ENCODE assay signal across 1 cellular context in genomic region chr1:154178856-154179811, GRCh38.
TF ChIP-seq lines count a peak whose summit lies in the region.

No MANE protein-coding gene starts in this region.

TF ChIP-seq in HepG2, 621 proteins besides CTCF, POLR2A, EP300 and RAD21 (continues in another document):
- TF ChIP-seq ZNF746 (CRISPR knock-in tag; IDR thresholded peaks at IDR 0.05) (no peak), ZBTB10 (CRISPR knock-in tag; IDR thresholded peaks at IDR 0.05; ENCODE audit: borderline replicate concordance) (no peak), SOX13 (IDR thresholded peaks at IDR 0.05) (no peak), SOX13 (CRISPR knock-in tag; conservative IDR thresholded peaks at IDR 0.05 in 1 of 2, IDR thresholded peaks at IDR 0.05 in 1 of 2) (peak in 1 of 2 experiments; percentile 25; a peak in 1 of 4 replicates), ZNF296 (CRISPR knock-in tag; conservative IDR thresholded peaks at IDR 0.05) (no peak), JDP2 (CRISPR knock-in tag; IDR thresholded peaks at IDR 0.05; ENCODE audit: borderline replicate concordance) (no peak), ZNF501 (CRISPR knock-in tag; IDR thresholded peaks at IDR 0.05) (no peak), ZFP41 (CRISPR knock-in tag; IDR thresholded peaks at IDR 0.05; ENCODE audit: borderline replicate concordance) (no peak), NFATC3 (CRISPR knock-in tag; IDR thresholded peaks at IDR 0.05) (no peak), RNF2 (conservative IDR thresholded peaks at IDR 0.05; ENCODE audit: low read depth) (no peak), ZNF253 (CRISPR knock-in tag; IDR thresholded peaks at IDR 0.05; ENCODE audit: borderline replicate concordance) (no peak), RBFOX2 (IDR thresholded peaks at IDR 0.05; ENCODE audit: low read depth, low read length) (no peak), TEAD3 (CRISPR knock-in tag; optimal IDR thresholded peaks at IDR 0.05; ENCODE audit: borderline replicate concordance) (no peak), ZNF468 (CRISPR knock-in tag; IDR thresholded peaks at IDR 0.05) (no peak), ADNP (CRISPR knock-in tag; IDR thresholded peaks at IDR 0.05) (no peak), CSRNP2 (CRISPR knock-in tag; conservative IDR thresholded peaks at IDR 0.05; ENCODE audit: low read depth) (no peak), ZNF660 (CRISPR knock-in tag; IDR thresholded peaks at IDR 0.05; ENCODE audit: borderline replicate concordance, low read depth) (no peak), ZNF782 (CRISPR knock-in tag; IDR thresholded peaks at IDR 0.05; ENCODE audit: borderline replicate concordance) (no peak), ZMYM4 (CRISPR knock-in tag; IDR thresholded peaks at IDR 0.05) (peak; percentile 52; the same call in 1 of the 2 replicates), ZFY (CRISPR knock-in tag; IDR thresholded peaks at IDR 0.05) (no peak), ZNF839 (CRISPR knock-in tag; IDR thresholded peaks at IDR 0.05; ENCODE audit: borderline replicate concordance) (no peak), ZNF317 (CRISPR knock-in tag; IDR thresholded peaks at IDR 0.05) (no peak), FOXA1 (IDR thresholded peaks at IDR 0.05) (no peak), FOXA1 (CRISPR knock-in tag; IDR thresholded peaks at IDR 0.05) (peak; percentile 77), ZNF225 (CRISPR knock-in tag; IDR thresholded peaks at IDR 0.05) (no peak), REST (IDR thresholded peaks at IDR 0.05; ENCODE audit: borderline replicate concordance in 1 of 2, low read depth in 1 of 2, low read length in 2 of 2) (no peak), ATAD3A (CRISPR knock-in tag; IDR thresholded peaks at IDR 0.05) (no peak), SMAD3 (CRISPR knock-in tag; IDR thresholded peaks at IDR 0.05) (no peak), DDIT3 (CRISPR knock-in tag; IDR thresholded peaks at IDR 0.05) (no peak), PBX2 (CRISPR knock-in tag; IDR thresholded peaks at IDR 0.05) (no peak), SAFB2 (CRISPR knock-in tag; IDR thresholded peaks at IDR 0.05; ENCODE audit: borderline replicate concordance, low read depth) (no peak), ZNF713 (CRISPR knock-in tag; IDR thresholded peaks at IDR 0.05) (no peak), TFDP2 (CRISPR knock-in tag; IDR thresholded peaks at IDR 0.05) (no peak), ZFAT (CRISPR knock-in tag; conservative IDR thresholded peaks at IDR 0.05) (no peak), HMGXB3 (CRISPR knock-in tag; IDR thresholded peaks at IDR 0.05; ENCODE audit: borderline replicate concordance) (peak; percentile 49; the same call in 1 of the 2 replicates), TGIF2 (CRISPR knock-in tag; IDR thresholded peaks at IDR 0.05) (no peak), RFX3 (CRISPR knock-in tag; IDR thresholded peaks at IDR 0.05) (no peak), ZZZ3 (CRISPR knock-in tag; IDR thresholded peaks at IDR 0.05; ENCODE audit: borderline replicate concordance) (no peak), LBX2 (CRISPR knock-in tag; IDR thresholded peaks at IDR 0.05; ENCODE audit: borderline replicate concordance) (no peak), ZNF552 (CRISPR knock-in tag; IDR thresholded peaks at IDR 0.05; ENCODE audit: borderline replicate concordance) (no peak), NFE2L2 (IDR thresholded peaks at IDR 0.05; ENCODE audit: low read length) (no peak), ARID4A (CRISPR knock-in tag; IDR thresholded peaks at IDR 0.05; ENCODE audit: borderline replicate concordance) (peak; percentile 23; the same call in 1 of the 2 replicates), DPF2 (CRISPR knock-in tag; IDR thresholded peaks at IDR 0.05; ENCODE audit: borderline replicate concordance, low read depth) (no peak), FIP1L1 (IDR thresholded peaks at IDR 0.05; ENCODE audit: borderline replicate concordance, insufficient read depth, low read depth, low read length) (no peak), TAF15 (IDR thresholded peaks at IDR 0.05; ENCODE audit: low read depth, low read length, poor library complexity, severe bottlenecking) (no peak), ISX (CRISPR knock-in tag; conservative IDR thresholded peaks at IDR 0.05) (no peak), PCBP2 (optimal IDR thresholded peaks at IDR 0.05; ENCODE audit: low read depth, low read length, poor library complexity, severe bottlenecking) (no peak)
